6 cellular contexts compared by ENCODE assay signal in genomic region chr1:173862146-173862768, GRCh38. TPM values are rescaled to one million over a fixed set of nuclear protein-coding genes. Genes with fewer than 3 reads are reported as not detected.
DNase-seq lines count a peak whose midpoint lies in the region; ATAC-seq, FAIRE-seq and TF ChIP-seq lines count a peak whose summit lies in the region.
"Not testable (repeated sequence)": the region's sequence is repeated elsewhere in the genome, so short reads cannot be mapped to it uniquely, and the experiment has no call there.

No MANE protein-coding gene starts in this region.

- not testable (repeated sequence) for H3K9me3 ChIP-seq in HCT116 (ENCODE audit: control insufficient read depth in 1 of 2, insufficient read depth in 1 of 2, low read depth in 1 of 2, low read length in 2 of 2); OCI-LY3 (ENCODE audit: insufficient read depth, low read length); K562 (replicated peaks; ENCODE audit: control insufficient read depth, insufficient read depth, low read depth, low read length); neural progenitor cell (ENCODE audit: low read depth)

- not testable (repeated sequence) for H3K4me2 ChIP-seq in HCT116 (ENCODE audit: low read length); OCI-LY3 (ENCODE audit: low read length); neural progenitor cell
- H3K4me2 ChIP-seq in K562 (ENCODE audit: insufficient read depth, low read length) = 0 out of 2 replicates have a peak overlapping the region, but pooled peaks have one; percentile 3

- H4K20me1 ChIP-seq in HCT116 (ENCODE audit: insufficient read depth) (peaks cover 39% of the 10 kb centered on the region; the same call in 1 of the 2 replicates), OCI-LY3 (ENCODE audit: insufficient read depth, low read length) (peaks cover 43% of the 10 kb centered on the region), K562 (replicated peaks; ENCODE audit: control insufficient read depth, insufficient read depth, low read length) (peaks cover 43% of the 10 kb centered on the region), neural progenitor cell (ENCODE audit: low read depth) (peaks cover 54% of the 10 kb centered on the region)

- ATAC-seq in HCT116 (peak; percentile 53), K562 (peak; percentile 30)

- peak; percentile 55 for TF ChIP-seq POLR2A in HCT116 (IDR thresholded peaks at IDR 0.05; ENCODE audit: borderline replicate concordance, extremely low read depth, insufficient read depth, insufficient read length)
- peak; percentile 85 for TF ChIP-seq POLR2A in K562 (conservative IDR thresholded peaks at IDR 0.05)

- not testable (repeated sequence) for FAIRE-seq in K562 (lab: Jason Lieb, UNC)

- intact Hi-C loops in HCT116 (cut with micrococcal nuclease) = loop anchor here (2.0 to 10.0 kb wide), 2 partner anchors 353 to 431 kb away; no protein-coding TSS in a partner anchor
- intact Hi-C loops in K562 (cut with micrococcal nuclease) = not testable (repeated sequence)

- POLR2A ChIA-PET in HCT116 (lab: Charles Lee) (interaction anchor here (0.7 to 2.1 kb wide), 4 partner anchors 14 to 432 kb away, joined by 3 to 7 read pairs (median 4); no protein-coding TSS in a partner anchor), K562 (lab: Yijun Ruan, JAX) (interaction anchor here (0.7 to 9.7 kb wide), 4 partner anchors 9 to 27 kb away, joined by 3 to 183 read pairs (median 35); no protein-coding TSS in a partner anchor)
- POLR2A ChIA-PET in activated CD4-positive, alpha-beta T cell treated with anti-CD3 and anti-CD28 coated beads, Interleukin-2, amount 10 ng/mL, durations not matched to agents 7 days and 5 days (lab: Charles Lee) = not testable (repeated sequence)

- not testable (repeated sequence) for H3K9me1 ChIP-seq in K562 (ENCODE audit: control insufficient read depth, insufficient read depth, low read length)

- RAD21 ChIA-PET in HCT116 (lab: Charles Lee; ENCODE audit: low non-redundant PET in 1 of 2, low total read pairs in 2 of 2, uncharacterized antibody in 2 of 2, unreplicated experiment in 2 of 2) = not testable (repeated sequence)

- not testable (repeated sequence) for H2AFZ ChIP-seq in HCT116 (ENCODE audit: low read depth, low read length, poor library complexity, severe bottlenecking); OCI-LY3 (ENCODE audit: low read depth, low read length); K562 (ENCODE audit: low read depth, low read length); neural progenitor cell (replicated peaks)

- TF ChIP-seq RAD21 in HCT116 (IDR thresholded peaks at IDR 0.05; ENCODE audit: low read depth); K562 (CRISPR knock-in tag; conservative IDR thresholded peaks at IDR 0.05 in 1 of 2, IDR thresholded peaks at IDR 0.05 in 1 of 2): not testable (repeated sequence)

- H3K4me3 ChIP-seq in HCT116 (replicated peaks in 1 of 2; ENCODE audit: low read depth in 1 of 2, low read length in 2 of 2); OCI-LY3 (ENCODE audit: low read length); K562; neural progenitor cell: not testable (repeated sequence)

- not testable (repeated sequence) for DNase-seq in HCT116 (ENCODE audit: low read depth, low spot score); activated CD4-positive, alpha-beta T cell treated with anti-CD3 and anti-CD28 coated beads, Interleukin-2, amount 10 ng/mL, durations not matched to agents 7 days and 5 days; neural progenitor cell (ENCODE audit: low spot score)
- DNase-seq in K562 (ENCODE audit: extremely low read depth in 1 of 4, low spot score in 3 of 4) = peak in 1 of 4 experiments; percentile 62

- not testable (repeated sequence) for H3K9me2 ChIP-seq in HCT116 (ENCODE audit: insufficient read depth)

- peak overlapping the region; percentile 19 for H3K27ac Mint-ChIP-seq in activated CD4-positive, alpha-beta T cell treated with anti-CD3 and anti-CD28 coated beads, Interleukin-2, amount 10 ng/mL, durations not matched to agents 7 days and 5 days
- not testable (repeated sequence) for H3K27ac Mint-ChIP-seq in neural progenitor cell

- H3K79me2 ChIP-seq in HCT116 (ENCODE audit: insufficient read depth, low read length) = peaks cover 33% of the 10 kb centered on the region
- H3K79me2 ChIP-seq in OCI-LY3 (ENCODE audit: low read length) = peaks cover 28% of the 10 kb centered on the region
- peaks cover 40% of the 10 kb centered on the region for H3K79me2 ChIP-seq in K562 (ENCODE audit: control insufficient read depth, insufficient read depth, low read length)
- peaks cover 33% of the 10 kb centered on the region for H3K79me2 ChIP-seq in neural progenitor cell (ENCODE audit: low read depth)

- WGBS in K562 (ENCODE audit: insufficient coverage, low coverage, missing lambda C conversion rate) = 34% methylated on average over 13 of the region's 13 CpGs

- not testable (repeated sequence) for BruUV-seq in HCT116 (replicated peaks; lab: Mats Ljungman, UMichigan); K562 (replicated peaks; lab: Mats Ljungman, UMichigan)

- H3K36me3 ChIP-seq in HCT116 (ENCODE audit: control insufficient read depth in 1 of 2, insufficient read depth in 2 of 2, low read length in 2 of 2) = peaks cover 33 to 42% of the 10 kb centered on the region in 2 experiments
- peaks cover 64% of the 10 kb centered on the region for H3K36me3 ChIP-seq in OCI-LY3 (replicated peaks; ENCODE audit: low read depth, low read length)
- H3K36me3 ChIP-seq in K562 (ENCODE audit: control insufficient read depth, insufficient read depth, low read length) = peaks cover 72% of the 10 kb centered on the region
- peaks cover 43% of the 10 kb centered on the region for H3K36me3 ChIP-seq in neural progenitor cell

- H3K27me3 ChIP-seq in HCT116 (ENCODE audit: insufficient read depth, low read length); OCI-LY3 (ENCODE audit: low read depth, low read length); K562 (ENCODE audit: control insufficient read depth in 2 of 2, insufficient read depth in 2 of 2, low read length in 2 of 2); neural progenitor cell: not testable (repeated sequence)

- H3K4me1 ChIP-seq in HCT116 (ENCODE audit: control insufficient read depth in 1 of 2, insufficient read depth in 2 of 2, low read length in 2 of 2) (peaks cover 5 to 33% of the 10 kb centered on the region in 2 experiments; a peak in 3 of 4 replicates), OCI-LY3 (ENCODE audit: low read length) (peaks cover 37% of the 10 kb centered on the region), neural progenitor cell (peaks cover 15% of the 10 kb centered on the region)
- H3K4me1 ChIP-seq in K562 (replicated peaks in 1 of 2; ENCODE audit: control insufficient read depth in 2 of 2, insufficient read depth in 2 of 2, low read length in 2 of 2) = not testable (repeated sequence)

- H3K9ac ChIP-seq in HCT116 (ENCODE audit: low read length); OCI-LY3 (ENCODE audit: low read length); neural progenitor cell: not testable (repeated sequence)
- peak overlapping the region in 1 of 2 experiments; percentile 8; a peak in 1 of 4 replicates for H3K9ac ChIP-seq in K562 (ENCODE audit: insufficient read depth in 1 of 2, low read depth in 2 of 2, low read length in 2 of 2)

- H3K9me3 Mint-ChIP-seq in activated CD4-positive, alpha-beta T cell treated with anti-CD3 and anti-CD28 coated beads, Interleukin-2, amount 10 ng/mL, durations not matched to agents 7 days and 5 days; neural progenitor cell: not testable (repeated sequence)

- in situ Hi-C loops in K562 (cut with MboI) = not testable (repeated sequence)

- peaks cover 88% of the 10 kb centered on the region for H3F3A ChIP-seq in neural progenitor cell (ENCODE audit: low read depth)

- peaks cover 38% of the 10 kb centered on the region for H3K4me1 Mint-ChIP-seq in activated CD4-positive, alpha-beta T cell treated with anti-CD3 and anti-CD28 coated beads, Interleukin-2, amount 10 ng/mL, durations not matched to agents 7 days and 5 days
- peaks cover 23% of the 10 kb centered on the region for H3K4me1 Mint-ChIP-seq in neural progenitor cell

- TF ChIP-seq EP300 in K562 (IDR thresholded peaks at IDR 0.05; ENCODE audit: low read length) = not testable (repeated sequence)

- TF ChIP-seq CTCF in C4-2B (conservative IDR thresholded peaks at IDR 0.05); HCT116 (IDR thresholded peaks at IDR 0.05 in 2 of 3, conservative IDR thresholded peaks at IDR 0.05 in 1 of 3; ENCODE audit: borderline replicate concordance in 1 of 3, insufficient read depth in 1 of 3, low read depth in 2 of 3, low read length in 2 of 3); OCI-LY3 (IDR thresholded peaks at IDR 0.05; ENCODE audit: low read depth, low read length); K562 (IDR thresholded peaks at IDR 0.05 in 2 of 3, conservative IDR thresholded peaks at IDR 0.05 in 1 of 3; ENCODE audit: insufficient read depth in 2 of 3, low read depth in 1 of 3, low read length in 3 of 3); neural progenitor cell (IDR thresholded peaks at IDR 0.05): not testable (repeated sequence)

- peak overlapping the region; percentile 6 for H3K27ac ChIP-seq in C4-2B
- peak overlapping the region; percentile 91 for H3K27ac ChIP-seq in HCT116 (ENCODE audit: low read depth, low read length)
- H3K27ac ChIP-seq in OCI-LY3 (ENCODE audit: low read length) = peak overlapping the region; percentile 82
- H3K27ac ChIP-seq in K562 (ENCODE audit: extremely low read depth, low read depth, low read length) = peak overlapping the region; percentile 95; the same call in 1 of the 3 replicates
- peak overlapping the region; percentile 33 for H3K27ac ChIP-seq in neural progenitor cell

- H3K27me3 Mint-ChIP-seq in activated CD4-positive, alpha-beta T cell treated with anti-CD3 and anti-CD28 coated beads, Interleukin-2, amount 10 ng/mL, durations not matched to agents 7 days and 5 days; neural progenitor cell (ENCODE audit: insufficient read depth, low read depth): not testable (repeated sequence)

- H3K4me3 Mint-ChIP-seq in activated CD4-positive, alpha-beta T cell treated with anti-CD3 and anti-CD28 coated beads, Interleukin-2, amount 10 ng/mL, durations not matched to agents 7 days and 5 days; neural progenitor cell: not testable (repeated sequence)

- peaks cover 64% of the 10 kb centered on the region for H3K36me3 Mint-ChIP-seq in activated CD4-positive, alpha-beta T cell treated with anti-CD3 and anti-CD28 coated beads, Interleukin-2, amount 10 ng/mL, durations not matched to agents 7 days and 5 days (ENCODE audit: low read depth)
- H3K36me3 Mint-ChIP-seq in neural progenitor cell = peaks cover 45% of the 10 kb centered on the region

- CTCF ChIA-PET in HCT116 (lab: Charles Lee) = interaction anchor here (1.0 kb wide), 1 partner anchor 356 kb away, joined by 3 read pairs; no protein-coding TSS in a partner anchor
- CTCF ChIA-PET in activated CD4-positive, alpha-beta T cell treated with anti-CD3 and anti-CD28 coated beads, Interleukin-2, amount 10 ng/mL, durations not matched to agents 7 days and 5 days (lab: Charles Lee); K562 (lab: Yijun Ruan, JAX; ENCODE audit: low intra/inter-chr PET ratio): not testable (repeated sequence)

RNA-seq across cellular contexts. Expression of gene GAS5, which starts 5.5 kb away (rescaled TPM):
- total RNA-seq in HCT116 (2021; ENCODE audit: unreplicated experiment) (798 TPM), K562 (2014; rRNA removed) (547 and 565 TPM in 2 replicates), K562 (2014; rRNA removed; fragmentation: Illumina TruSeq; extraction: Trizol) (1,258 and 1,263 TPM in 2 replicates), K562 (2015; rRNA removed; fragmentation: Illumina TruSeq; extraction: Trizol) (875 and 924 TPM in 2 replicates), K562 (2021) (775 and 809 TPM in 2 replicates), neural progenitor cell (ENCODE audit: low replicate concordance) (585 and 950 TPM in 2 replicates)
- 1,128 and 1,575 TPM in 2 replicates for polyA plus RNA-seq in HCT116 (2012)
- 100 to 1,000 TPM; 328 to 370 TPM for total RNA-seq in activated CD4-positive, alpha-beta T cell treated with anti-CD3 and anti-CD28 coated beads, Interleukin-2, amount 10 ng/mL, durations not matched to agents 7 days and 5 days
- total RNA-seq in K562 (2011; cell fraction: chromatin; rRNA removed; ENCODE audit: low replicate concordance) = 3,291 and 4,051 TPM in 2 replicates
- 2,385 and 2,511 TPM in 2 replicates for total RNA-seq in K562 (2011; cell fraction: nucleolus; rRNA removed)
- 3,147 and 3,351 TPM in 2 replicates for total RNA-seq in K562 (2011; cell fraction: nucleoplasm; rRNA removed)
- polyA plus RNA-seq in K562 (2011; rRNA removed) (1,860 and 2,716 TPM in 2 replicates), K562 (2014; fragmentation: Illumina TruSeq; extraction: Trizol) (986 and 1,046 TPM in 2 replicates), K562 (2014; fragmentation: Nextera tagmentation; extraction: Ambion mirVana) (1,000 to 10,000 TPM in 1 of 2 experiments, 100 to 1,000 TPM in 1; 891 to 1,006 TPM), K562 (2014; rRNA removed) (1,150 and 1,154 TPM in 2 replicates)
- polyA plus RNA-seq in K562 (2011; cell fraction: cytosol; rRNA removed) = 538 and 2,020 TPM in 2 replicates
- polyA plus RNA-seq in K562 (2011; cell fraction: nucleus; rRNA removed) = 1,867 and 3,313 TPM in 2 replicates
- 995 and 1,637 TPM in 2 replicates for polyA plus RNA-seq in K562 (2012)
- 1,267 and 1,500 TPM in 2 replicates for polyA minus RNA-seq in K562 (2011; rRNA and poly(A)+ RNA removed)
- polyA minus RNA-seq in K562 (2011; cell fraction: cytosol; rRNA and poly(A)+ RNA removed) = 631 and 789 TPM in 2 replicates
- polyA minus RNA-seq in K562 (2011; cell fraction: nucleus; rRNA and poly(A)+ RNA removed) = 1,499 and 2,416 TPM in 2 replicates

RNA-seq across cellular contexts. Expression of gene ZBTB37, which starts 5.9 kb away (rescaled TPM):
- 9.5 TPM for total RNA-seq in HCT116 (2021; ENCODE audit: unreplicated experiment)
- 1.2 and 1.5 TPM in 2 replicates for polyA plus RNA-seq in HCT116 (2012)
- total RNA-seq in activated CD4-positive, alpha-beta T cell treated with anti-CD3 and anti-CD28 coated beads, Interleukin-2, amount 10 ng/mL, durations not matched to agents 7 days and 5 days = 10 to 100 TPM; 10.2 to 10.9 TPM
- 16.8 and 28.1 TPM in 2 replicates for total RNA-seq in K562 (2011; cell fraction: chromatin; rRNA removed; ENCODE audit: low replicate concordance)
- 4.8 and 7.9 TPM in 2 replicates for total RNA-seq in K562 (2011; cell fraction: nucleolus; rRNA removed)
- total RNA-seq in K562 (2011; cell fraction: nucleoplasm; rRNA removed) = 16.1 and 25.3 TPM in 2 replicates
- 5.3 and 5.4 TPM in 2 replicates for total RNA-seq in K562 (2014; rRNA removed)
- total RNA-seq in K562 (2014; rRNA removed; fragmentation: Illumina TruSeq; extraction: Trizol) = 13.9 and 15.2 TPM in 2 replicates
- 10.9 and 11.6 TPM in 2 replicates for total RNA-seq in K562 (2015; rRNA removed; fragmentation: Illumina TruSeq; extraction: Trizol)
- 10.2 and 10.5 TPM in 2 replicates for total RNA-seq in K562 (2021)
- polyA plus RNA-seq in K562 (2011; rRNA removed) = 6.7 and 8.2 TPM in 2 replicates
- polyA plus RNA-seq in K562 (2011; cell fraction: cytosol; rRNA removed) = 2.1 and 4.0 TPM in 2 replicates
- polyA plus RNA-seq in K562 (2011; cell fraction: nucleus; rRNA removed) = 9.4 and 12.8 TPM in 2 replicates
- polyA plus RNA-seq in K562 (2012) = 2.3 and 3.8 TPM in 2 replicates
- polyA plus RNA-seq in K562 (2014; fragmentation: Illumina TruSeq; extraction: Trizol) = 4.3 and 5.1 TPM in 2 replicates
- 1 to 10 TPM; 1.3 TPM for polyA plus RNA-seq in K562 (2014; fragmentation: Nextera tagmentation; extraction: Ambion mirVana)
- polyA plus RNA-seq in K562 (2014; rRNA removed) = 3.7 and 3.8 TPM in 2 replicates
- polyA minus RNA-seq in K562 (2011; rRNA and poly(A)+ RNA removed) = 22.3 and 30.3 TPM in 2 replicates
- 6.2 TPM in 2 replicates for polyA minus RNA-seq in K562 (2011; cell fraction: cytosol; rRNA and poly(A)+ RNA removed)
- 9.8 and 22.7 TPM in 2 replicates for polyA minus RNA-seq in K562 (2011; cell fraction: nucleus; rRNA and poly(A)+ RNA removed)
- 13.9 and 19.4 TPM in 2 replicates for total RNA-seq in neural progenitor cell (ENCODE audit: low replicate concordance)

RNA-seq across cellular contexts. Expression of gene CENPL, which starts 37.6 kb away (rescaled TPM):
- 20.3 TPM for total RNA-seq in HCT116 (2021; ENCODE audit: unreplicated experiment)
- 5.6 and 9.4 TPM in 2 replicates for polyA plus RNA-seq in HCT116 (2012)
- 10 to 100 TPM; 35.5 to 39.7 TPM for total RNA-seq in activated CD4-positive, alpha-beta T cell treated with anti-CD3 and anti-CD28 coated beads, Interleukin-2, amount 10 ng/mL, durations not matched to agents 7 days and 5 days
- total RNA-seq in K562 (2011; cell fraction: chromatin; rRNA removed; ENCODE audit: low replicate concordance) = 55.6 and 91.7 TPM in 2 replicates
- total RNA-seq in K562 (2011; cell fraction: nucleolus; rRNA removed) = 26.7 and 33.0 TPM in 2 replicates
- 48.5 and 58.8 TPM in 2 replicates for total RNA-seq in K562 (2011; cell fraction: nucleoplasm; rRNA removed)
- total RNA-seq in K562 (2014; rRNA removed) = 30.7 and 38.6 TPM in 2 replicates
- 50.4 and 56.9 TPM in 2 replicates for total RNA-seq in K562 (2014; rRNA removed; fragmentation: Illumina TruSeq; extraction: Trizol)
- 48.8 and 52.7 TPM in 2 replicates for total RNA-seq in K562 (2015; rRNA removed; fragmentation: Illumina TruSeq; extraction: Trizol)
- total RNA-seq in K562 (2021) = 33.6 and 34.9 TPM in 2 replicates
- 34.2 and 46.3 TPM in 2 replicates for polyA plus RNA-seq in K562 (2011; rRNA removed)
- polyA plus RNA-seq in K562 (2011; cell fraction: cytosol; rRNA removed) = 13.0 and 22.3 TPM in 2 replicates
- polyA plus RNA-seq in K562 (2011; cell fraction: nucleus; rRNA removed) = 10.0 and 17.6 TPM in 2 replicates
- polyA plus RNA-seq in K562 (2012) = 22.7 and 25.9 TPM in 2 replicates
- polyA plus RNA-seq in K562 (2014; fragmentation: Illumina TruSeq; extraction: Trizol) = 40.5 and 40.9 TPM in 2 replicates
- polyA plus RNA-seq in K562 (2014; fragmentation: Nextera tagmentation; extraction: Ambion mirVana) = 10 to 100 TPM; 37.0 to 39.7 TPM
- polyA plus RNA-seq in K562 (2014; rRNA removed) = 33.0 and 33.3 TPM in 2 replicates
- 54.0 and 57.9 TPM in 2 replicates for polyA minus RNA-seq in K562 (2011; rRNA and poly(A)+ RNA removed)
- polyA minus RNA-seq in K562 (2011; cell fraction: cytosol; rRNA and poly(A)+ RNA removed) = 18.7 and 28.5 TPM in 2 replicates
- 21.8 and 34.4 TPM in 2 replicates for polyA minus RNA-seq in K562 (2011; cell fraction: nucleus; rRNA and poly(A)+ RNA removed)
- total RNA-seq in neural progenitor cell (ENCODE audit: low replicate concordance) = 33.4 and 37.7 TPM in 2 replicates

RNA-seq across cellular contexts. Expression of gene DARS2, which starts 37.8 kb away (rescaled TPM):
- total RNA-seq in HCT116 (2021; ENCODE audit: unreplicated experiment) (25.6 TPM), K562 (2014; rRNA removed) (36.4 and 45.0 TPM in 2 replicates), K562 (2014; rRNA removed; fragmentation: Illumina TruSeq; extraction: Trizol) (78.6 and 86.3 TPM in 2 replicates), K562 (2015; rRNA removed; fragmentation: Illumina TruSeq; extraction: Trizol) (64.6 and 68.6 TPM in 2 replicates), K562 (2021) (59.0 and 62.3 TPM in 2 replicates), neural progenitor cell (ENCODE audit: low replicate concordance) (35.7 and 56.0 TPM in 2 replicates)
- 7.7 and 11.3 TPM in 2 replicates for polyA plus RNA-seq in HCT116 (2012)
- total RNA-seq in activated CD4-positive, alpha-beta T cell treated with anti-CD3 and anti-CD28 coated beads, Interleukin-2, amount 10 ng/mL, durations not matched to agents 7 days and 5 days = 10 to 100 TPM; 28.1 to 30.8 TPM
- 46.6 and 61.0 TPM in 2 replicates for total RNA-seq in K562 (2011; cell fraction: chromatin; rRNA removed; ENCODE audit: low replicate concordance)
- total RNA-seq in K562 (2011; cell fraction: nucleolus; rRNA removed) = 32.0 and 32.5 TPM in 2 replicates
- total RNA-seq in K562 (2011; cell fraction: nucleoplasm; rRNA removed) = 41.5 and 49.3 TPM in 2 replicates
- polyA plus RNA-seq in K562 (2011; rRNA removed) (47.7 and 94.4 TPM in 2 replicates), K562 (2014; fragmentation: Illumina TruSeq; extraction: Trizol) (77.7 and 96.7 TPM in 2 replicates), K562 (2014; fragmentation: Nextera tagmentation; extraction: Ambion mirVana) (10 to 100 TPM; 55.4 to 74.8 TPM), K562 (2014; rRNA removed) (50.5 and 53.0 TPM in 2 replicates)
- polyA plus RNA-seq in K562 (2011; cell fraction: cytosol; rRNA removed) = 34.3 and 34.7 TPM in 2 replicates
- polyA plus RNA-seq in K562 (2011; cell fraction: nucleus; rRNA removed) = 26.0 and 33.0 TPM in 2 replicates
- polyA plus RNA-seq in K562 (2012) = 43.5 and 51.0 TPM in 2 replicates
- polyA minus RNA-seq in K562 (2011; rRNA and poly(A)+ RNA removed) = 68.5 and 99.9 TPM in 2 replicates
- 27.6 and 48.7 TPM in 2 replicates for polyA minus RNA-seq in K562 (2011; cell fraction: cytosol; rRNA and poly(A)+ RNA removed)
- 27.9 and 34.5 TPM in 2 replicates for polyA minus RNA-seq in K562 (2011; cell fraction: nucleus; rRNA and poly(A)+ RNA removed)

RNA-seq across cellular contexts. Expression of gene SERPINC1, which starts 54.9 kb away (rescaled TPM):
- total RNA-seq in HCT116 (2021; ENCODE audit: unreplicated experiment) (0.61 TPM), K562 (2014; rRNA removed) (0.20 and 0.50 TPM in 2 replicates), K562 (2014; rRNA removed; fragmentation: Illumina TruSeq; extraction: Trizol) (0.25 and 0.38 TPM in 2 replicates), K562 (2015; rRNA removed; fragmentation: Illumina TruSeq; extraction: Trizol) (1.2 and 1.6 TPM in 2 replicates), K562 (2021) (0.62 and 1.1 TPM in 2 replicates), neural progenitor cell (ENCODE audit: low replicate concordance) (not detected in 2 replicates)
- 0.05 TPM in 2 replicates for polyA plus RNA-seq in HCT116 (2012)
- total RNA-seq in activated CD4-positive, alpha-beta T cell treated with anti-CD3 and anti-CD28 coated beads, Interleukin-2, amount 10 ng/mL, durations not matched to agents 7 days and 5 days = under 1 TPM; 0.17 TPM
- 0.30 TPM in 1 of 2 replicates, not detected in the other for total RNA-seq in K562 (2011; cell fraction: chromatin; rRNA removed; ENCODE audit: low replicate concordance)
- 0.33 and 0.39 TPM in 2 replicates for total RNA-seq in K562 (2011; cell fraction: nucleolus; rRNA removed)
- 0.59 TPM in 1 of 2 replicates, not detected in the other for total RNA-seq in K562 (2011; cell fraction: nucleoplasm; rRNA removed)
- polyA plus RNA-seq in K562 (2011; rRNA removed) (0.07 and 0.45 TPM in 2 replicates), K562 (2014; fragmentation: Illumina TruSeq; extraction: Trizol) (0.58 and 0.77 TPM in 2 replicates), K562 (2014; fragmentation: Nextera tagmentation; extraction: Ambion mirVana) (under 1 TPM; 0.35 to 0.67 TPM), K562 (2014; rRNA removed) (0.50 TPM in 1 of 2 replicates, not detected in the other)
- 0.10 TPM in 1 of 2 replicates, not detected in the other for polyA plus RNA-seq in K562 (2011; cell fraction: cytosol; rRNA removed)
- 0.21 and 0.49 TPM in 2 replicates for polyA plus RNA-seq in K562 (2011; cell fraction: nucleus; rRNA removed)
- polyA plus RNA-seq in K562 (2012) = 0.35 and 27.1 TPM in 2 replicates
- 0.11 and 0.33 TPM in 2 replicates for polyA minus RNA-seq in K562 (2011; rRNA and poly(A)+ RNA removed)
- not detected in 2 replicates for polyA minus RNA-seq in K562 (2011; cell fraction: cytosol; rRNA and poly(A)+ RNA removed)
- polyA minus RNA-seq in K562 (2011; cell fraction: nucleus; rRNA and poly(A)+ RNA removed) = 0.33 TPM in 1 of 2 replicates, not detected in the other

Comparison
In these comparisons a context has a peak if more than half of its experiments do, and no peak if none do; other contexts are left out.
1. H3K27ac ChIP-seq: peak in every context shown above with its lines; median percentile 95 in K562; 91 in HCT116; 82 in OCI-LY3; 33 in neural progenitor cell; 6 in C4-2B.